Comparison of ENCODE assay signal across 17 cellular contexts in genomic region chr2:223328578-223328977, GRCh38.
"Had no signal": no experiment of that assay in that cellular context is flagged by ENCODE, and none has a peak within 500 bp of the region (broad histone marks: within the 10 kb centered on the region; RNA-seq: fewer than 3 reads in every experiment).

No MANE protein-coding gene starts in this region.

- H3K27ac ChIP-seq: coronary artery, dorsolateral prefrontal cortex, gastrocnemius medialis, heart right ventricle, tibial artery, upper lobe of left lung, vagina had no signal

- ATAC-seq: gastrocnemius medialis; heart right ventricle; mucosa of descending colon; natural killer cell; right cardiac atrium; stimulated activated memory B cell treated with anti-CD40 and anti-IgM and Interleukin-4, amounts not matched to agents 10 μg/mL and 1 μg/mL and 100 μg/mL, for 72 hours had no signal

- H3K36me3 ChIP-seq: gastrocnemius medialis, heart right ventricle, tibial artery, upper lobe of left lung, vagina had no signal

- H3K27me3 ChIP-seq: gastrocnemius medialis, tibial artery, upper lobe of left lung, vagina had no signal

- DNase-seq: dorsolateral prefrontal cortex; effector CD8-positive, alpha-beta T cell; gastrocnemius medialis; heart right ventricle; hypothalamus; kidney glomerular epithelial cell; mucosa of descending colon; natural killer cell; posterior cingulate gyrus; right cardiac atrium; stimulated activated CD4-positive, alpha-beta T cell treated with anti-CD3 and anti-CD28 coated beads, Interleukin-4, amount 100 ng/mL, for 24 hours; tibial artery; upper lobe of left lung had no signal

- H3K4me1 ChIP-seq: gastrocnemius medialis, heart right ventricle, upper lobe of left lung, vagina had no signal

- FAIRE-seq: islet of Langerhans had no signal

- H3K9me3 ChIP-seq: gastrocnemius medialis, heart right ventricle, mucosa of descending colon, tibial artery, upper lobe of left lung, vagina had no signal

- H3K4me3 ChIP-seq: coronary artery, dorsolateral prefrontal cortex, gastrocnemius medialis, heart right ventricle, mucosa of descending colon, tibial artery, upper lobe of left lung, vagina had no signal
